ENCODE assay signal across 1 cellular context in the genomic region with DNA sequence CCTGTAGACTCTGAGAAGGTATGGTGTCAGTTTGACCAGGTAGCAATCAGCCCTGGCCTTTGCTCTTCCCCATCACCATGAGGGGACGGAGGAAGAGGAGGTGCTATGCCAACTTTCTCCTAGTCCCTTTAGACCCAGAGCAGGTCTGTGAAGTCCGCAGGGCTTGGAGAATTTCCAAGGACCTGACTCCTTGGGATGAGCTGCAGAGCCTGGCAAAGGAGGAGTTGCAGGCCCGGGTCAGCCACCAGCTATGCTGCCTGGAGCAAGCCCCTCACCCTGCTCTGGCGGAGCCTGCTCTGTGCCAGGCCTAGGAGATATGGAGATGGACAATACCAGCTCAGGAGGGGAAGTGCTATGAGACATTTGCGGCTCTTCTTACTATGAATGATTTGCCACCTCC.
TF ChIP-seq lines count a peak whose summit lies in the region.

No MANE protein-coding gene starts in this region.

TF ChIP-seq in liver, 16 proteins besides CTCF, POLR2A, EP300 and RAD21 (continued from another document):
- TF ChIP-seq, protein P1, sequence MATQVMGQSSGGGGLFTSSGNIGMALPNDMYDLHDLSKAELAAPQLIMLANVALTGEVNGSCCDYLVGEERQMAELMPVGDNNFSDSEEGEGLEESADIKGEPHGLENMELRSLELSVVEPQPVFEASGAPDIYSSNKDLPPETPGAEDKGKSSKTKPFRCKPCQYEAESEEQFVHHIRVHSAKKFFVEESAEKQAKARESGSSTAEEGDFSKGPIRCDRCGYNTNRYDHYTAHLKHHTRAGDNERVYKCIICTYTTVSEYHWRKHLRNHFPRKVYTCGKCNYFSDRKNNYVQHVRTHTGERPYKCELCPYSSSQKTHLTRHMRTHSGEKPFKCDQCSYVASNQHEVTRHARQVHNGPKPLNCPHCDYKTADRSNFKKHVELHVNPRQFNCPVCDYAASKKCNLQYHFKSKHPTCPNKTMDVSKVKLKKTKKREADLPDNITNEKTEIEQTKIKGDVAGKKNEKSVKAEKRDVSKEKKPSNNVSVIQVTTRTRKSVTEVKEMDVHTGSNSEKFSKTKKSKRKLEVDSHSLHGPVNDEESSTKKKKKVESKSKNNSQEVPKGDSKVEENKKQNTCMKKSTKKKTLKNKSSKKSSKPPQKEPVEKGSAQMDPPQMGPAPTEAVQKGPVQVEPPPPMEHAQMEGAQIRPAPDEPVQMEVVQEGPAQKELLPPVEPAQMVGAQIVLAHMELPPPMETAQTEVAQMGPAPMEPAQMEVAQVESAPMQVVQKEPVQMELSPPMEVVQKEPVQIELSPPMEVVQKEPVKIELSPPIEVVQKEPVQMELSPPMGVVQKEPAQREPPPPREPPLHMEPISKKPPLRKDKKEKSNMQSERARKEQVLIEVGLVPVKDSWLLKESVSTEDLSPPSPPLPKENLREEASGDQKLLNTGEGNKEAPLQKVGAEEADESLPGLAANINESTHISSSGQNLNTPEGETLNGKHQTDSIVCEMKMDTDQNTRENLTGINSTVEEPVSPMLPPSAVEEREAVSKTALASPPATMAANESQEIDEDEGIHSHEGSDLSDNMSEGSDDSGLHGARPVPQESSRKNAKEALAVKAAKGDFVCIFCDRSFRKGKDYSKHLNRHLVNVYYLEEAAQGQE (IDR thresholded peaks at IDR 0.05), result no peak
- TF ChIP-seq TAF1 (conservative IDR thresholded peaks at IDR 0.05) (no peak), FOXA1 (IDR thresholded peaks at IDR 0.05) (no peak), JUND (IDR thresholded peaks at IDR 0.05) (no peak), HNF4A (conservative IDR thresholded peaks at IDR 0.05) (no peak), SP1 (IDR thresholded peaks at IDR 0.05) (no peak), FOXA2 (IDR thresholded peaks at IDR 0.05) (no peak), YY1 (IDR thresholded peaks at IDR 0.05) (no peak), HNF4G (IDR thresholded peaks at IDR 0.05) (no peak)
- TF ChIP-seq, protein P2, sequence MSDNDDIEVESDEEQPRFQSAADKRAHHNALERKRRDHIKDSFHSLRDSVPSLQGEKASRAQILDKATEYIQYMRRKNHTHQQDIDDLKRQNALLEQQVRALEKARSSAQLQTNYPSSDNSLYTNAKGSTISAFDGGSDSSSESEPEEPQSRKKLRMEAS (IDR thresholded peaks at IDR 0.05), result no peak
- TF ChIP-seq, protein P3, sequence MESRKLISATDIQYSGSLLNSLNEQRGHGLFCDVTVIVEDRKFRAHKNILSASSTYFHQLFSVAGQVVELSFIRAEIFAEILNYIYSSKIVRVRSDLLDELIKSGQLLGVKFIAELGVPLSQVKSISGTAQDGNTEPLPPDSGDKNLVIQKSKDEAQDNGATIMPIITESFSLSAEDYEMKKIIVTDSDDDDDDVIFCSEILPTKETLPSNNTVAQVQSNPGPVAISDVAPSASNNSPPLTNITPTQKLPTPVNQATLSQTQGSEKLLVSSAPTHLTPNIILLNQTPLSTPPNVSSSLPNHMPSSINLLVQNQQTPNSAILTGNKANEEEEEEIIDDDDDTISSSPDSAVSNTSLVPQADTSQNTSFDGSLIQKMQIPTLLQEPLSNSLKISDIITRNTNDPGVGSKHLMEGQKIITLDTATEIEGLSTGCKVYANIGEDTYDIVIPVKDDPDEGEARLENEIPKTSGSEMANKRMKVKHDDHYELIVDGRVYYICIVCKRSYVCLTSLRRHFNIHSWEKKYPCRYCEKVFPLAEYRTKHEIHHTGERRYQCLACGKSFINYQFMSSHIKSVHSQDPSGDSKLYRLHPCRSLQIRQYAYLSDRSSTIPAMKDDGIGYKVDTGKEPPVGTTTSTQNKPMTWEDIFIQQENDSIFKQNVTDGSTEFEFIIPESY (IDR thresholded peaks at IDR 0.05), result no peak
- TF ChIP-seq, protein P4, sequence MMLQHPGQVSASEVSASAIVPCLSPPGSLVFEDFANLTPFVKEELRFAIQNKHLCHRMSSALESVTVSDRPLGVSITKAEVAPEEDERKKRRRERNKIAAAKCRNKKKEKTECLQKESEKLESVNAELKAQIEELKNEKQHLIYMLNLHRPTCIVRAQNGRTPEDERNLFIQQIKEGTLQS (IDR thresholded peaks at IDR 0.05), result no peak
